ENCODE assay signal across 11 cellular contexts in the genomic region with DNA sequence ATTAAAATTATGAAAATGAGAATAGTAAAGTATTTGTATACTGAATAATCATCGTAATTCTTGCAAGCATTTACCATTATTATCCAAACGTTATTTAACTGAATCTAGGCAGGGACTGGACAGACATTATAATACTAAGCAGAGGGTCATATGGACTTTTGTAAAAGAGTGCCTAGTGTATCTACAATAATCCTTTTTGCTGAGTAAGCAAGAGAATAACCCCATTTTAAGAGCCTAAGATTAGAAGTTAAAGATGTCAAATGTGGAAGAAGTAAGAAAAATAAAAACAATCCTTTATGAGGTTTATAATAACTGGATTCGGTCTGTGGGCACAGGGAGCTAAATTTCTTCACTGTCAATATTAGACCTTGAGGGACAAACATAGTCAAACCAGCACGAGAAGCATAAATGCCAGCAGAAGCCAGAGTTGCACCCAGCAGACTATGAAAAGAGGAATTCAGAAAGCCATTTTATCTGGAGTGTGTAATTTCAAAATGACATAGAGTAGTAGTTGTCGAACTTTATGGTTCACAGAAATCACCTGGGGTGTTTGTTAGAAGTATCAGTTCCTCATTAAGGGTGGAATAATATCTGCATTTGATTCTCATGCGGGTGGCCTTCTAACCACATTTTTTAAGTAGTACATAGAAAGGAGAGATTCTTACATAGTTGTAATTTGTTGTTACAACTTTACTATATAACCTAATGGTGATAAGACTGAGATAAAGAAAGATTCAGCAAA. TPM values are rescaled to one million over a fixed set of nuclear protein-coding genes. Genes with fewer than 3 reads are reported as not detected.
DNase-seq lines count a peak whose midpoint lies in the region; ATAC-seq lines count a peak whose summit lies in the region.
"Had no signal": no experiment of that assay in that cellular context is flagged by ENCODE, and none has a peak within 500 bp of the region (broad histone marks: within the 10 kb centered on the region; RNA-seq: fewer than 3 reads in every experiment).

No MANE protein-coding gene starts in this region.

- DNase-seq in CD1c-positive myeloid dendritic cell (ENCODE audit: extremely low spot score) (peak; percentile 12), NCI-H1694 treated with DMSO at 0.1 percent for 48 hours (lab: John Stamatoyannopoulos, UW) (no peak), ecto neural progenitor cell (ENCODE audit: low spot score) (no peak), NCI-H2171 treated with DMSO at 0.1 percent for 48 hours (lab: John Stamatoyannopoulos, UW) (no peak), cardiac septum (ENCODE audit: low spot score) (no peak)
- DNase-seq: activated CD4-positive, alpha-beta T cell treated with anti-CD3 and anti-CD28 coated beads for 48 hours; activated naive CD8-positive, alpha-beta T cell treated with anti-CD3 and anti-CD28 coated beads for 36 hours; dorsolateral prefrontal cortex had no signal

- peak; percentile 77 for ATAC-seq in GM19324 (IDR thresholded peaks at IDR 0.05; ENCODE audit: low FRiP score, unreplicated experiment)
- ATAC-seq in HG02759 (IDR thresholded peaks at IDR 0.05; ENCODE audit: unreplicated experiment) = peak; percentile 88
- peak; percentile 96 for ATAC-seq in HG03469 (IDR thresholded peaks at IDR 0.05; ENCODE audit: unreplicated experiment)

- intact Hi-C loops in cardiac septum (cut with DNase I) = no loop called here

RNA-seq across cellular contexts. Expression of a gene that starts 39.7 kb away (rescaled TPM):
- total RNA-seq in cardiac septum = 32.6 TPM
- total RNA-seq: activated naive CD8-positive, alpha-beta T cell treated with anti-CD3 and anti-CD28 coated beads for 36 hours had no signal
